In genomic region chr6:69084746-69085335, GRCh38 we compare ENCODE assay signal across 19 cellular contexts.
A peak's percentile ranks its signal among the peaks of the same experiment; 100 is the strongest.
DNase-seq lines count a peak whose midpoint lies in the region; ATAC-seq, FAIRE-seq and TF ChIP-seq lines count a peak whose summit lies in the region.
"Had no signal": no experiment of that assay in that cellular context is flagged by ENCODE, and none has a peak within 500 bp of the region (broad histone marks: within the 10 kb centered on the region; RNA-seq: fewer than 3 reads in every experiment).

No MANE protein-coding gene starts in this region.

- ATAC-seq in A549 (peak; percentile 50 to 63; a peak in 4 of 6 replicates), GM23338 (no peak)
- ATAC-seq in CD8-positive, alpha-beta T cell = no peak

- no peaks in the 10 kb centered on the region for H3K79me1 ChIP-seq in mesenchymal stem cell (replicated peaks; ENCODE audit: low read length, poor library complexity, severe bottlenecking)

- H3K27me3 Mint-ChIP-seq in GM23338 (ENCODE audit: insufficient read depth, low read depth, poor library complexity) (no peaks in the 10 kb centered on the region), chondrocyte (ENCODE audit: low read depth) (peaks cover 3% of the 10 kb centered on the region)
- no peaks in the 10 kb centered on the region for H3K27me3 Mint-ChIP-seq in CD8-positive, alpha-beta T cell (ENCODE audit: low read depth)
- H3K27me3 Mint-ChIP-seq: CD8-positive, alpha-beta memory T cell had no signal

- H3K27me3 ChIP-seq in GM23338 (ENCODE audit: insufficient read depth) (no peaks in the 10 kb centered on the region), mesenchymal stem cell (ENCODE audit: control insufficient read depth in 1 of 2, insufficient read depth in 1 of 2, low read length in 2 of 2) (no peaks in the 10 kb centered on the region)
- no peaks in the 10 kb centered on the region for H3K27me3 ChIP-seq in CD8-positive, alpha-beta T cell (ENCODE audit: insufficient read depth, low read length)
- H3K27me3 ChIP-seq: BLaER1, MG63 had no signal

- H3K27ac Mint-ChIP-seq in GM23338 = 0 out of 2 replicates have a peak overlapping the region, but pooled peaks have one; percentile 36
- peak overlapping the region; percentile 53 for H3K27ac Mint-ChIP-seq in chondrocyte (ENCODE audit: unreplicated experiment)
- H3K27ac Mint-ChIP-seq in CD8-positive, alpha-beta T cell = no peak overlapping the region
- H3K27ac Mint-ChIP-seq: CD8-positive, alpha-beta memory T cell had no signal

- no peak overlapping the region for H2BK15ac ChIP-seq in mesenchymal stem cell (ENCODE audit: low read depth, poor library complexity, severe bottlenecking)

- TF ChIP-seq RAD21 in A549 (conservative IDR thresholded peaks at IDR 0.05 in 1 of 2, IDR thresholded peaks at IDR 0.05 in 1 of 2) = no peak

- H3K4ac ChIP-seq in mesenchymal stem cell (ENCODE audit: low read depth in 1 of 2, low read length in 2 of 2) = no peak overlapping the region

- TF ChIP-seq CTCF in A549 (IDR thresholded peaks at IDR 0.05) = no peak
- TF ChIP-seq CTCF in GM23338 (conservative IDR thresholded peaks at IDR 0.05; ENCODE audit: low read depth in 2 of 2) = no peak
- no peak for TF ChIP-seq CTCF in chondrocyte (IDR thresholded peaks at IDR 0.05)
- TF ChIP-seq CTCF in CD8-positive, alpha-beta T cell (IDR thresholded peaks at IDR 0.05) = no peak
- TF ChIP-seq CTCF in GM10266 (IDR thresholded peaks at IDR 0.05; ENCODE audit: control insufficient read depth, insufficient read depth, low read depth, missing control alignments) = no peak

- H3K36me3 ChIP-seq in GM23338 (ENCODE audit: insufficient read depth) (no peaks in the 10 kb centered on the region), mesenchymal stem cell (ENCODE audit: control insufficient read depth in 1 of 2, insufficient read depth in 2 of 2, low read depth in 1 of 2, low read length in 2 of 2) (no peaks in the 10 kb centered on the region)
- no peaks in the 10 kb centered on the region for H3K36me3 ChIP-seq in CD8-positive, alpha-beta T cell (ENCODE audit: insufficient read depth, low read length)
- H3K36me3 ChIP-seq: BLaER1, MG63 had no signal

- TF ChIP-seq POLR2A in A549 (IDR thresholded peaks at IDR 0.05; ENCODE audit: low read length) = no peak

- POLR2A ChIA-PET in A549 (lab: Yijun Ruan, JAX) = no interaction called here
- POLR2A ChIA-PET in CD8-positive, alpha-beta T cell (lab: Charles Lee) = no interaction called here

- DNase-seq in A549 (ENCODE audit: low read depth in 1 of 2, low spot score in 1 of 2) (peak in 1 of 2 experiments; percentile 54), GM23338 (ENCODE audit: low spot score) (no peak), chondrocyte (ENCODE audit: low spot score) (no peak), mesenchymal stem cell (no peak), GM10266 (ENCODE audit: extremely low spot score) (no peak), foreskin melanocyte (no peak), SIG-M5 treated with dmso at 0.1 percent for 504 hours (lab: John Stamatoyannopoulos, UW; ENCODE audit: unreplicated experiment) (no peak)
- no peak for DNase-seq in CD8-positive, alpha-beta T cell
- DNase-seq: CD8-positive, alpha-beta memory T cell; DMS 273 treated with DMSO at 0.1 percent for 48 hours; MG63; NCI-H1092; NCI-H146; NCI-H2081; NCI-H2227 treated with DMSO at 0.1 percent for 48 hours; NCI-H524 treated with DMSO at 0.1 percent for 48 hours; SK-N-SH had no signal

- H3K9me2 ChIP-seq in GM23338 (ENCODE audit: insufficient read depth) = no peaks in the 10 kb centered on the region
- H3K9me2 ChIP-seq: SK-N-SH had no signal

- H3K14ac ChIP-seq in mesenchymal stem cell (ENCODE audit: low read length in 2 of 2) = no peak overlapping the region

- 16% methylated on average over 4 of the region's 4 CpGs for WGBS in A549 (ENCODE audit: missing lambda C conversion rate)
- 80% methylated on average over 2 of the region's 4 CpGs for WGBS in mesenchymal stem cell

- H3K4me1 ChIP-seq in A549 (peaks cover 37% of the 10 kb centered on the region), GM23338 (ENCODE audit: insufficient read depth) (no peaks in the 10 kb centered on the region), mesenchymal stem cell (ENCODE audit: control insufficient read depth, insufficient read depth, low read depth, low read length) (peaks cover 2% of the 10 kb centered on the region)
- H3K4me1 ChIP-seq in CD8-positive, alpha-beta T cell (ENCODE audit: insufficient read depth, low read length) = no peaks in the 10 kb centered on the region

- TF ChIP-seq EP300 in A549 (IDR thresholded peaks at IDR 0.05) = no peak

- no peak overlapping the region for H2AFZ ChIP-seq in GM23338
- no peak overlapping the region for H2AFZ ChIP-seq in mesenchymal stem cell (ENCODE audit: low read depth, low read length)

- H3K9ac ChIP-seq in mesenchymal stem cell (ENCODE audit: low read length) = no peak overlapping the region
- H3K9ac ChIP-seq: BLaER1, KMS-11, SK-N-SH had no signal

- no peak overlapping the region for H3K18ac ChIP-seq in mesenchymal stem cell (ENCODE audit: low read depth in 1 of 2, low read length in 2 of 2)

- H3K36me3 Mint-ChIP-seq in GM23338 (ENCODE audit: low read depth) (no peaks in the 10 kb centered on the region), chondrocyte (ENCODE audit: low read depth) (peaks cover 1% of the 10 kb centered on the region)
- H3K36me3 Mint-ChIP-seq in CD8-positive, alpha-beta T cell = no peaks in the 10 kb centered on the region
- H3K36me3 Mint-ChIP-seq: CD8-positive, alpha-beta memory T cell had no signal

- intact Hi-C loops in CD8-positive, alpha-beta T cell (cut with DNase I, micrococcal nuclease) = no loop called here

- H3K4me2 ChIP-seq in A549 (peak overlapping the region; percentile 33), GM23338 (no peak overlapping the region), mesenchymal stem cell (ENCODE audit: low read length, poor library complexity, severe bottlenecking) (no peak overlapping the region)
- H3K4me2 ChIP-seq: BLaER1, KMS-11, SK-N-SH had no signal

- H3F3A ChIP-seq in GM23338 (replicated peaks; ENCODE audit: low read depth) = no peaks in the 10 kb centered on the region

- H3K79me2 ChIP-seq in GM23338 (replicated peaks; ENCODE audit: insufficient read depth) = no peaks in the 10 kb centered on the region

- no peak overlapping the region for H2AK5ac ChIP-seq in mesenchymal stem cell (ENCODE audit: low read length, severe bottlenecking)

- no peak overlapping the region for H4K91ac ChIP-seq in mesenchymal stem cell (ENCODE audit: low read length)

- CTCF ChIA-PET in A549 (lab: Yijun Ruan, JAX) = no interaction called here
- CTCF ChIA-PET in CD8-positive, alpha-beta T cell (lab: Charles Lee) = no interaction called here

- H3K23ac ChIP-seq in mesenchymal stem cell (ENCODE audit: low read length in 2 of 2) = no peak overlapping the region

- H3K4me3 ChIP-seq in A549 = no peak overlapping the region
- no peak overlapping the region for H3K4me3 ChIP-seq in GM23338
- no peak overlapping the region for H3K4me3 ChIP-seq in mesenchymal stem cell (ENCODE audit: insufficient read depth in 1 of 2, low read depth in 1 of 2, low read length in 2 of 2)
- H3K4me3 ChIP-seq in CD8-positive, alpha-beta T cell (ENCODE audit: low read depth, low read length) = no peak overlapping the region
- H3K4me3 ChIP-seq: BLaER1, MG63 had no signal

- H3K4me3 Mint-ChIP-seq in GM23338 = no peak overlapping the region
- no peak overlapping the region for H3K4me3 Mint-ChIP-seq in chondrocyte (ENCODE audit: unreplicated experiment)
- H3K4me3 Mint-ChIP-seq in CD8-positive, alpha-beta T cell = no peak overlapping the region
- H3K4me3 Mint-ChIP-seq: CD8-positive, alpha-beta memory T cell had no signal

- H3K27ac ChIP-seq in A549 (peak overlapping the region; percentile 48 to 50; a peak in 2 of 6 replicates), GM23338 (ENCODE audit: low read depth) (no peak overlapping the region), mesenchymal stem cell (ENCODE audit: low read length, poor library complexity, severe bottlenecking) (peak overlapping the region; percentile 82)
- no peak overlapping the region for H3K27ac ChIP-seq in CD8-positive, alpha-beta T cell (ENCODE audit: low read depth, low read length)
- H3K27ac ChIP-seq: BLaER1, KMS-11 had no signal

- no peak overlapping the region for H2BK5ac ChIP-seq in mesenchymal stem cell (ENCODE audit: low read depth, low read length, poor library complexity, severe bottlenecking)

- H3K9me3 ChIP-seq in A549 = no peaks in the 10 kb centered on the region
- no peaks in the 10 kb centered on the region for H3K9me3 ChIP-seq in mesenchymal stem cell (ENCODE audit: control insufficient read depth, low read length)
- H3K9me3 ChIP-seq in CD8-positive, alpha-beta T cell (ENCODE audit: low read length) = no peaks in the 10 kb centered on the region
- H3K9me3 ChIP-seq: BLaER1, MG63, SK-N-SH had no signal

- H4K8ac ChIP-seq in mesenchymal stem cell (ENCODE audit: low read length) = no peak overlapping the region

- H3K9me3 Mint-ChIP-seq in GM23338 (no peaks in the 10 kb centered on the region), chondrocyte (ENCODE audit: low read depth) (peaks cover 5% of the 10 kb centered on the region)
- no peaks in the 10 kb centered on the region for H3K9me3 Mint-ChIP-seq in CD8-positive, alpha-beta T cell

- no peak for FAIRE-seq in A549 (lab: Jason Lieb, UNC)

- no peak overlapping the region for H2BK12ac ChIP-seq in mesenchymal stem cell (ENCODE audit: low read length in 2 of 2)

- no peaks in the 10 kb centered on the region for H4K20me1 ChIP-seq in GM23338 (replicated peaks; ENCODE audit: insufficient read depth)
- H4K20me1 ChIP-seq: BLaER1 had no signal

- H2BK120ac ChIP-seq in mesenchymal stem cell (ENCODE audit: low read depth, low read length) = no peak overlapping the region

- H3K4me1 Mint-ChIP-seq in GM23338 = 0 out of 3 replicates have a peak, but pooled peaks cover 3% of the 10 kb centered on the region
- peaks cover 27% of the 10 kb centered on the region for H3K4me1 Mint-ChIP-seq in chondrocyte (ENCODE audit: low read depth)
- H3K4me1 Mint-ChIP-seq in CD8-positive, alpha-beta T cell (ENCODE audit: low read depth) = no peaks in the 10 kb centered on the region
- H3K4me1 Mint-ChIP-seq: CD8-positive, alpha-beta memory T cell had no signal

TF ChIP-seq in A549, 52 proteins besides CTCF, POLR2A, EP300 and RAD21:
- TF ChIP-seq FOSL2 (IDR thresholded peaks at IDR 0.05) (no peak), FOSL2 (CRISPR knock-in tag; IDR thresholded peaks at IDR 0.05) (peak; percentile 17; the same call in 1 of the 2 replicates), MAFK (IDR thresholded peaks at IDR 0.05; ENCODE audit: partially characterized antibody) (no peak), CEBPB (IDR thresholded peaks at IDR 0.05) (peak; percentile 20 to 78; a peak in 3 of 4 replicates)
TF ChIP-seq in A549: peak in this region for 2.

TF ChIP-seq in GM23338, 12 proteins besides CTCF, POLR2A, EP300 and RAD21 (continues in another document):
- no peak for TF ChIP-seq STAT1 (IDR thresholded peaks at IDR 0.05; ENCODE audit: unreplicated experiment)

Comparison
In these comparisons a context has a peak if more than half of its experiments do, and no peak if none do; other contexts are left out.
1. ATAC-seq: peak in A549 (2 of 2); none in GM23338 (single experiment) and CD8-positive, alpha-beta T cell (single experiment).
2. H3K27ac ChIP-seq: peak in A549 (2 of 2) and mesenchymal stem cell (single experiment); none in GM23338 (single experiment) and CD8-positive, alpha-beta T cell (single experiment).